Comparison of ENCODE assay signal across 34 cellular contexts in the genomic region with DNA sequence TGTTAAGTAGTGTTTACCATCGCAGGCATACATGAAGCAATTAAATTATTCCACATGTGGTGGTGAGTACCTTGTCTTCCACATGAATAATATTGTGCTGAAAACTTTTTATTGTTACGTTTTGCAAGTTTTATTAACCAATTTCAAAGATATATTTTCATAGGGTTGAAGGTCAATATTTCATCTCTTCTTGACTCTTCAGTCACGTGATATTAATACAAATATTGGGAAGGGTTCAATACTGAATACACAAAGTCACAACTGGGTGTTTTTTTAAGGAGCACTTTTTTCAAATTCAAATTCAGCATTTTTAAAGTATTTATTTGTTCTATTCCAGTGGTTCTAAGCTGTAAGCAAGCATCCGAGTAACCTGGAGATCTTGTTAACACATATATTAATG.
"Had no signal": no experiment of that assay in that cellular context is flagged by ENCODE, and none has a peak within 500 bp of the region (broad histone marks: within the 10 kb centered on the region; RNA-seq: fewer than 3 reads in every experiment).

No MANE protein-coding gene starts in this region.

- FAIRE-seq: astrocyte, bronchial epithelial cell had no signal

- DNase-seq: activated effector memory CD4-positive, alpha-beta T cell treated with anti-CD3 and anti-CD28 coated beads, Interleukin-2, amount 50 U/mL, for 16 hours; activated effector memory CD4-positive, alpha-beta T cell treated with Interleukin-2 at 50 U/mL for 16 hours; activated gamma-delta T cell; activated gamma-delta T cell treated with Interleukin-2 at 50 U/mL for 16 hours; activated naive CD4-positive, alpha-beta T cell; activated naive CD4-positive, alpha-beta T cell treated with anti-CD3 and anti-CD28 coated beads for 36 hours; activated naive CD4-positive, alpha-beta T cell treated with anti-CD3 and anti-CD28 coated beads, Interleukin-2, amount 10 ng/mL, durations not matched to agents 7 days and 5 days; activated naive CD4-positive, alpha-beta T cell treated with anti-CD3 and anti-CD28 coated beads, Interleukin-2, amount 50 U/mL, for 16 hours; activated naive CD4-positive, alpha-beta T cell treated with Interleukin-2 at 50 U/mL for 16 hours; activated naive CD8-positive, alpha-beta T cell treated with anti-CD3 and anti-CD28 coated beads for 36 hours; activated naive CD8-positive, alpha-beta T cell treated with anti-CD3 and anti-CD28 coated beads, Interleukin-2, amount 10 ng/mL, durations not matched to agents 7 days and 5 days; activated naive CD8-positive, alpha-beta T cell treated with anti-CD3 and anti-CD28 coated beads, Interleukin-2, amount 50 U/mL, for 24 hours; activated T-cell treated with anti-CD3 and anti-CD28 coated beads, Interleukin-2, amount 50 U/mL, for 1 hour; activated T-cell treated with anti-CD3 and anti-CD28 coated beads, Interleukin-2, amount 50 U/mL, for 24 hours; activated T-cell treated with anti-CD3 and anti-CD28 coated beads, Interleukin-2, amount 50 U/mL, for 4 hours; activated T-cell treated with anti-CD3 and anti-CD28 coated beads, Interleukin-2, amount 50 U/mL, for 48 hours; activated T-cell treated with anti-CD3 and anti-CD28 coated beads, Interleukin-2, amount 50 U/mL, for 72 hours; adrenal gland; amniotic stem cell; amygdala; anterior cingulate cortex; aorta; body of pancreas; brain microvascular endothelial cell; caudate nucleus; central memory CD4-positive, alpha-beta T cell; cerebellar nuclear complex had no signal

- H3K27me3 ChIP-seq: adrenal gland, ascending aorta, body of pancreas, brain microvascular endothelial cell, breast epithelium, cardiac muscle cell had no signal

- H3K9me3 ChIP-seq: adrenal gland, ascending aorta, body of pancreas, breast epithelium had no signal

- H3K36me3 ChIP-seq: adrenal gland, ascending aorta, brain microvascular endothelial cell, breast epithelium, cardiac muscle cell had no signal

- H3K4me3 ChIP-seq: adrenal gland, ascending aorta, body of pancreas, breast epithelium, cardiac muscle cell had no signal

- ATAC-seq: activated naive CD4-positive, alpha-beta T cell treated with anti-CD3 and anti-CD28 coated beads, Interleukin-2, amount 50 U/mL, for 72 hours; activated naive CD8-positive, alpha-beta T cell treated with anti-CD3 and anti-CD28 coated beads, Interleukin-2, amount 50 U/mL, for 24 hours; activated T-cell treated with anti-CD3 and anti-CD28 coated beads, Interleukin-2, amount 50 U/mL, for 4 hours; activated T-cell treated with anti-CD3 and anti-CD28 coated beads, Interleukin-2, amount 50 U/mL, for 72 hours; activated T-helper 17 cell treated with anti-CD3 and anti-CD28 coated beads, Interleukin-2, amount 50 U/mL, for 72 hours; body of pancreas had no signal

- H3K4me1 ChIP-seq: adrenal gland, ascending aorta, body of pancreas, breast epithelium had no signal

- H3K27ac ChIP-seq: adrenal gland, ascending aorta, body of pancreas, brain microvascular endothelial cell, breast epithelium, cardiac muscle cell had no signal
